ENCODE assay signal across 1 cellular context in genomic region chr2:46962751-46963150, GRCh38.
TF ChIP-seq lines count a peak whose summit lies in the region.

No MANE protein-coding gene starts in this region.

TF ChIP-seq in K562, 482 proteins besides CTCF, POLR2A, EP300 and RAD21:
- TF ChIP-seq CEBPG (CRISPR knock-in tag; IDR thresholded peaks at IDR 0.05) (peak; percentile 45; the same call in 1 of the 2 replicates), CEBPG (tag; conservative IDR thresholded peaks at IDR 0.05 in 1 of 2, IDR thresholded peaks at IDR 0.05 in 1 of 2) (peak; percentile 76 to 90), ZNF766 (CRISPR knock-in tag; conservative IDR thresholded peaks at IDR 0.05) (0 out of 2 replicates have a peak, but pooled peaks have one; percentile 22), CEBPB (tag; IDR thresholded peaks at IDR 0.05) (peak; percentile 85), ATF4 (CRISPR knock-in tag; IDR thresholded peaks at IDR 0.05) (peak; percentile 63; the same call in 1 of the 2 replicates), ATF3 (IDR thresholded peaks at IDR 0.05) (peak; percentile 84), ATF3 (CRISPR knock-in tag; conservative IDR thresholded peaks at IDR 0.05) (no peak), MNT (conservative IDR thresholded peaks at IDR 0.05) (no peak), HDAC8 (tag; IDR thresholded peaks at IDR 0.05) (no peak), KHSRP (IDR thresholded peaks at IDR 0.05) (no peak)
